1 cellular context compared by ENCODE assay signal in the genomic region with DNA sequence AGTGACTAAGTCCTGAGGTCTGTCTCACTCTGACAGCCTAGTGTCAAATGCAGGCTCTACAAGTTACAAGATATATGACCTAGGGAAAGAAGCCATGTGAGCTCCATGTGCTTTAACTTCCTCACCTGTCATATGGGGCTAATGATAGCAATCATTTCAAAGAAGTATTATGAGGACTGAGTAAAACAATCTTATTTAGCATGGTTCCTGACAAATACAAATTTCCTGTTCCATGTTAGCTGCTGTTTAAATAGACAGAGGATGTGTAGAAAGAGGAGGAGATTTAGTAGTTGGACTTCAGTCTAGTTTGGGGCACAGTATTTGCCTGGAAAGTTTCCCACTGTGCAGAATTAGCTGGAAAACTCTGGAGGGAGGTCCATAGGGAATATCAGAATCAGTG.
TF ChIP-seq lines count a peak whose summit lies in the region.

No MANE protein-coding gene starts in this region.

TF ChIP-seq in HepG2, 621 proteins besides CTCF, POLR2A, EP300 and RAD21 (continued from another document and continues in another):
- TF ChIP-seq FOXC1 (CRISPR knock-in tag; IDR thresholded peaks at IDR 0.05; ENCODE audit: borderline replicate concordance): no peak
- TF ChIP-seq ZFY (CRISPR knock-in tag; IDR thresholded peaks at IDR 0.05): 0 out of 2 replicates have a peak, but pooled peaks have one; percentile 29
- TF ChIP-seq ZFP1 (CRISPR knock-in tag; IDR thresholded peaks at IDR 0.05): no peak; the same call in 1 of the 2 replicates
- TF ChIP-seq ZNF282 (IDR thresholded peaks at IDR 0.05; ENCODE audit: partially characterized antibody): no peak
- peak; percentile 65; the same call in 1 of the 2 replicates for TF ChIP-seq ZNF670 (CRISPR knock-in tag; IDR thresholded peaks at IDR 0.05; ENCODE audit: borderline replicate concordance)
- TF ChIP-seq, protein P1, sequence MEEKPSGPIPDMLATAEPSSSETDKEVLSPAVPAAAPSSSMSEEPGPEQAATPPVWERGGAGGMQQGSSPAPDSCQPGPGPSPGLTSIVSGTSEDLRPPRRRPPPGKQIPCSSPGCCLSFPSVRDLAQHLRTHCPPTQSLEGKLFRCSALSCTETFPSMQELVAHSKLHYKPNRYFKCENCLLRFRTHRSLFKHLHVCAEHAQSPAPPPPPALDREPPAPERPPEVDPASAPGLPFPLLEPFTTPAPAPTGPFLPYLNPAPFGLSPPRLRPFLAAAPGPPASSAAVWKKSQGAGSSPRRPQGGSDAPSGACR (CRISPR knock-in tag; IDR thresholded peaks at IDR 0.05): no peak
- no peak for TF ChIP-seq ZNF451 (CRISPR knock-in tag; IDR thresholded peaks at IDR 0.05)
- TF ChIP-seq ZC3H13 (CRISPR knock-in tag; IDR thresholded peaks at IDR 0.05): no peak
- TF ChIP-seq RNF2 (conservative IDR thresholded peaks at IDR 0.05; ENCODE audit: low read depth): no peak
- TF ChIP-seq, protein P2, sequence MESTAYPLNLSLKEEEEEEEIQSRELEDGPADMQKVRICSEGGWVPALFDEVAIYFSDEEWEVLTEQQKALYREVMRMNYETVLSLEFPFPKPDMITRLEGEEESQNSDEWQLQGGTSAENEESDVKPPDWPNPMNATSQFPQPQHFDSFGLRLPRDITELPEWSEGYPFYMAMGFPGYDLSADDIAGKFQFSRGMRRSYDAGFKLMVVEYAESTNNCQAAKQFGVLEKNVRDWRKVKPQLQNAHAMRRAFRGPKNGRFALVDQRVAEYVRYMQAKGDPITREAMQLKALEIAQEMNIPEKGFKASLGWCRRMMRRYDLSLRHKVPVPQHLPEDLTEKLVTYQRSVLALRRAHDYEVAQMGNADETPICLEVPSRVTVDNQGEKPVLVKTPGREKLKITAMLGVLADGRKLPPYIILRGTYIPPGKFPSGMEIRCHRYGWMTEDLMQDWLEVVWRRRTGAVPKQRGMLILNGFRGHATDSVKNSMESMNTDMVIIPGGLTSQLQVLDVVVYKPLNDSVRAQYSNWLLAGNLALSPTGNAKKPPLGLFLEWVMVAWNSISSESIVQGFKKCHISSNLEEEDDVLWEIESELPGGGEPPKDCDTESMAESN (CRISPR knock-in tag; conservative IDR thresholded peaks at IDR 0.05): peak; percentile 67
- no peak for TF ChIP-seq FOXM1 (CRISPR knock-in tag; IDR thresholded peaks at IDR 0.05)
- no peak for TF ChIP-seq MBNL3 (CRISPR knock-in tag; conservative IDR thresholded peaks at IDR 0.05)
- TF ChIP-seq, protein P3, sequence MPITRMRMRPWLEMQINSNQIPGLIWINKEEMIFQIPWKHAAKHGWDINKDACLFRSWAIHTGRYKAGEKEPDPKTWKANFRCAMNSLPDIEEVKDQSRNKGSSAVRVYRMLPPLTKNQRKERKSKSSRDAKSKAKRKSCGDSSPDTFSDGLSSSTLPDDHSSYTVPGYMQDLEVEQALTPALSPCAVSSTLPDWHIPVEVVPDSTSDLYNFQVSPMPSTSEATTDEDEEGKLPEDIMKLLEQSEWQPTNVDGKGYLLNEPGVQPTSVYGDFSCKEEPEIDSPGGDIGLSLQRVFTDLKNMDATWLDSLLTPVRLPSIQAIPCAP (CRISPR knock-in tag; IDR thresholded peaks at IDR 0.05; ENCODE audit: low read depth): no peak
- no peak for TF ChIP-seq ZBTB38 (CRISPR knock-in tag; IDR thresholded peaks at IDR 0.05)
- no peak for TF ChIP-seq HNRNPH1 (optimal IDR thresholded peaks at IDR 0.05; ENCODE audit: low read depth, low read length)
- TF ChIP-seq ZNF672 (CRISPR knock-in tag; IDR thresholded peaks at IDR 0.05): no peak
- no peak for TF ChIP-seq EZH2 (conservative IDR thresholded peaks at IDR 0.05; ENCODE audit: low read depth, low read length)
- no peak for TF ChIP-seq DNMT1 (CRISPR knock-in tag; IDR thresholded peaks at IDR 0.05)
- TF ChIP-seq ZNF543 (CRISPR knock-in tag; IDR thresholded peaks at IDR 0.05): no peak; the same call in 1 of the 2 replicates
- TF ChIP-seq HOXA3 (CRISPR knock-in tag; IDR thresholded peaks at IDR 0.05): no peak
- TF ChIP-seq, protein P4, sequence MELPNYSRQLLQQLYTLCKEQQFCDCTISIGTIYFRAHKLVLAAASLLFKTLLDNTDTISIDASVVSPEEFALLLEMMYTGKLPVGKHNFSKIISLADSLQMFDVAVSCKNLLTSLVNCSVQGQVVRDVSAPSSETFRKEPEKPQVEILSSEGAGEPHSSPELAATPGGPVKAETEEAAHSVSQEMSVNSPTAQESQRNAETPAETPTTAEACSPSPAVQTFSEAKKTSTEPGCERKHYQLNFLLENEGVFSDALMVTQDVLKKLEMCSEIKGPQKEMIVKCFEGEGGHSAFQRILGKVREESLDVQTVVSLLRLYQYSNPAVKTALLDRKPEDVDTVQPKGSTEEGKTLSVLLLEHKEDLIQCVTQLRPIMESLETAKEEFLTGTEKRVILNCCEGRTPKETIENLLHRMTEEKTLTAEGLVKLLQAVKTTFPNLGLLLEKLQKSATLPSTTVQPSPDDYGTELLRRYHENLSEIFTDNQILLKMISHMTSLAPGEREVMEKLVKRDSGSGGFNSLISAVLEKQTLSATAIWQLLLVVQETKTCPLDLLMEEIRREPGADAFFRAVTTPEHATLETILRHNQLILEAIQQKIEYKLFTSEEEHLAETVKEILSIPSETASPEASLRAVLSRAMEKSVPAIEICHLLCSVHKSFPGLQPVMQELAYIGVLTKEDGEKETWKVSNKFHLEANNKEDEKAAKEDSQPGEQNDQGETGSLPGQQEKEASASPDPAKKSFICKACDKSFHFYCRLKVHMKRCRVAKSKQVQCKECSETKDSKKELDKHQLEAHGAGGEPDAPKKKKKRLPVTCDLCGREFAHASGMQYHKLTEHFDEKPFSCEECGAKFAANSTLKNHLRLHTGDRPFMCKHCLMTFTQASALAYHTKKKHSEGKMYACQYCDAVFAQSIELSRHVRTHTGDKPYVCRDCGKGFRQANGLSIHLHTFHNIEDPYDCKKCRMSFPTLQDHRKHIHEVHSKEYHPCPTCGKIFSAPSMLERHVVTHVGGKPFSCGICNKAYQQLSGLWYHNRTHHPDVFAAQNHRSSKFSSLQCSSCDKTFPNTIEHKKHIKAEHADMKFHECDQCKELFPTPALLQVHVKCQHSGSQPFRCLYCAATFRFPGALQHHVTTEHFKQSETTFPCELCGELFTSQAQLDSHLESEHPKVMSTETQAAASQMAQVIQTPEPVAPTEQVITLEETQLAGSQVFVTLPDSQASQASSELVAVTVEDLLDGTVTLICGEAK (IDR thresholded peaks at IDR 0.05): no peak
- TF ChIP-seq, protein P4 (CRISPR knock-in tag; IDR thresholded peaks at IDR 0.05): no peak
- TF ChIP-seq, protein P5, sequence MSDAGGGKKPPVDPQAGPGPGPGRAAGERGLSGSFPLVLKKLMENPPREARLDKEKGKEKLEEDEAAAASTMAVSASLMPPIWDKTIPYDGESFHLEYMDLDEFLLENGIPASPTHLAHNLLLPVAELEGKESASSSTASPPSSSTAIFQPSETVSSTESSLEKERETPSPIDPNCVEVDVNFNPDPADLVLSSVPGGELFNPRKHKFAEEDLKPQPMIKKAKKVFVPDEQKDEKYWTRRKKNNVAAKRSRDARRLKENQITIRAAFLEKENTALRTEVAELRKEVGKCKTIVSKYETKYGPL (CRISPR knock-in tag; IDR thresholded peaks at IDR 0.05): no peak; the same call in 1 of the 2 replicates
- no peak; the same call in 1 of the 2 replicates for TF ChIP-seq MBD4 (IDR thresholded peaks at IDR 0.05; ENCODE audit: borderline replicate concordance, low read length)
- TF ChIP-seq, protein P6, sequence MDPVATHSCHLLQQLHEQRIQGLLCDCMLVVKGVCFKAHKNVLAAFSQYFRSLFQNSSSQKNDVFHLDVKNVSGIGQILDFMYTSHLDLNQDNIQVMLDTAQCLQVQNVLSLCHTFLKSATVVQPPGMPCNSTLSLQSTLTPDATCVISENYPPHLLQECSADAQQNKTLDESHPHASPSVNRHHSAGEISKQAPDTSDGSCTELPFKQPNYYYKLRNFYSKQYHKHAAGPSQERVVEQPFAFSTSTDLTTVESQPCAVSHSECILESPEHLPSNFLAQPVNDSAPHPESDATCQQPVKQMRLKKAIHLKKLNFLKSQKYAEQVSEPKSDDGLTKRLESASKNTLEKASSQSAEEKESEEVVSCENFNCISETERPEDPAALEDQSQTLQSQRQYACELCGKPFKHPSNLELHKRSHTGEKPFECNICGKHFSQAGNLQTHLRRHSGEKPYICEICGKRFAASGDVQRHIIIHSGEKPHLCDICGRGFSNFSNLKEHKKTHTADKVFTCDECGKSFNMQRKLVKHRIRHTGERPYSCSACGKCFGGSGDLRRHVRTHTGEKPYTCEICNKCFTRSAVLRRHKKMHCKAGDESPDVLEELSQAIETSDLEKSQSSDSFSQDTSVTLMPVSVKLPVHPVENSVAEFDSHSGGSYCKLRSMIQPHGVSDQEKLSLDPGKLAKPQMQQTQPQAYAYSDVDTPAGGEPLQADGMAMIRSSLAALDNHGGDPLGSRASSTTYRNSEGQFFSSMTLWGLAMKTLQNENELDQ (CRISPR knock-in tag; IDR thresholded peaks at IDR 0.05; ENCODE audit: borderline replicate concordance): no peak
- TF ChIP-seq JUNB (CRISPR knock-in tag; IDR thresholded peaks at IDR 0.05; ENCODE audit: borderline replicate concordance): peak; percentile 46; the same call in 1 of the 2 replicates
- TF ChIP-seq, protein P7, sequence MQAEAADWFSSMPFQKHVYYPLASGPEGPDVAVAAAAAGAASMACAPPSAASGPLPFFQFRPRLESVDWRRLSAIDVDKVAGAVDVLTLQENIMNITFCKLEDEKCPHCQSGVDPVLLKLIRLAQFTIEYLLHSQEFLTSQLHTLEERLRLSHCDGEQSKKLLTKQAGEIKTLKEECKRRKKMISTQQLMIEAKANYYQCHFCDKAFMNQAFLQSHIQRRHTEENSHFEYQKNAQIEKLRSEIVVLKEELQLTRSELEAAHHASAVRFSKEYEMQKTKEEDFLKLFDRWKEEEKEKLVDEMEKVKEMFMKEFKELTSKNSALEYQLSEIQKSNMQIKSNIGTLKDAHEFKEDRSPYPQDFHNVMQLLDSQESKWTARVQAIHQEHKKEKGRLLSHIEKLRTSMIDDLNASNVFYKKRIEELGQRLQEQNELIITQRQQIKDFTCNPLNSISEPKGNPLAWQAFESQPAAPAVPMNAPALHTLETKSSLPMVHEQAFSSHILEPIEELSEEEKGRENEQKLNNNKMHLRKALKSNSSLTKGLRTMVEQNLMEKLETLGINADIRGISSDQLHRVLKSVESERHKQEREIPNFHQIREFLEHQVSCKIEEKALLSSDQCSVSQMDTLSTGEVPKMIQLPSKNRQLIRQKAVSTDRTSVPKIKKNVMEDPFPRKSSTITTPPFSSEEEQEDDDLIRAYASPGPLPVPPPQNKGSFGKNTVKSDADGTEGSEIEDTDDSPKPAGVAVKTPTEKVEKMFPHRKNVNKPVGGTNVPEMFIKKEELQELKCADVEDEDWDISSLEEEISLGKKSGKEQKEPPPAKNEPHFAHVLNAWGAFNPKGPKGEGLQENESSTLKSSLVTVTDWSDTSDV (CRISPR knock-in tag; IDR thresholded peaks at IDR 0.05): no peak
- TF ChIP-seq ZNF790 (CRISPR knock-in tag; IDR thresholded peaks at IDR 0.05; ENCODE audit: borderline replicate concordance): no peak
- TF ChIP-seq, protein P8, sequence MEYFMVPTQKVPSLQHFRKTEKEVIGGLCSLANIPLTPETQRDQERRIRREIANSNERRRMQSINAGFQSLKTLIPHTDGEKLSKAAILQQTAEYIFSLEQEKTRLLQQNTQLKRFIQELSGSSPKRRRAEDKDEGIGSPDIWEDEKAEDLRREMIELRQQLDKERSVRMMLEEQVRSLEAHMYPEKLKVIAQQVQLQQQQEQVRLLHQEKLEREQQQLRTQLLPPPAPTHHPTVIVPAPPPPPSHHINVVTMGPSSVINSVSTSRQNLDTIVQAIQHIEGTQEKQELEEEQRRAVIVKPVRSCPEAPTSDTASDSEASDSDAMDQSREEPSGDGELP (IDR thresholded peaks at IDR 0.05; ENCODE audit: borderline replicate concordance, low read depth): peak; percentile 61; the same call in 1 of the 2 replicates
- TF ChIP-seq, protein P9, sequence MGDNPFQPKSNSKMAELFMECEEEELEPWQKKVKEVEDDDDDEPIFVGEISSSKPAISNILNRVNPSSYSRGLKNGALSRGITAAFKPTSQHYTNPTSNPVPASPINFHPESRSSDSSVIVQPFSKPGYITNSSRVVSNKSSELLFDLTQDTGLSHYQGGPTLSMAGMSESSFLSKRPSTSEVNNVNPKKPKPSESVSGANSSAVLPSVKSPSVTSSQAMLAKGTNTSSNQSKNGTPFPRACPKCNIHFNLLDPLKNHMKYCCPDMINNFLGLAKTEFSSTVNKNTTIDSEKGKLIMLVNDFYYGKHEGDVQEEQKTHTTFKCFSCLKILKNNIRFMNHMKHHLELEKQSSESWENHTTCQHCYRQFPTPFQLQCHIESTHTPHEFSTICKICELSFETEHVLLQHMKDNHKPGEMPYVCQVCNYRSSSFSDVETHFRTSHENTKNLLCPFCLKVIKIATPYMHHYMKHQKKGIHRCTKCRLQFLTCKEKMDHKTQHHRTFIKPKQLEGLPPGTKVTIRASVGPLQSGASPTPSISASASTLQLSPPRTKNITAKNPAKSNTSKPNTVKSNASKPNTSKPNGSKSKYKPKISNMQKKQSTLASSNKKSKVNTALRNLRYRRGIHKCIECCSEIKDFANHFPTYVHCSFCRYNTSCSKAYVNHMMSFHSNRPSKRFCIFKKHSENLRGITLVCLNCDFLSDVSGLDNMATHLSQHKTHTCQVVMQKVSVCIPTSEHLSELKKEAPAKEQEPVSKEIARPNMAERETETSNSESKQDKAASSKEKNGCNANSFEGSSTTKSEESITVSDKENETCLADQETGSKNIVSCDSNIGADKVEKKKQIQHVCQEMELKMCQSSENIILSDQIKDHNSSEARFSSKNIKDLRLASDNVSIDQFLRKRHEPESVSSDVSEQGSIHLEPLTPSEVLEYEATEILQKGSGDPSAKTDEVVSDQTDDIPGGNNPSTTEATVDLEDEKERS (CRISPR knock-in tag; IDR thresholded peaks at IDR 0.05): peak; percentile 74; the same call in 1 of the 2 replicates
- peak; percentile 35; the same call in 1 of the 2 replicates for TF ChIP-seq NCOR1 (IDR thresholded peaks at IDR 0.05; ENCODE audit: borderline replicate concordance, low read length)
- peak; percentile 86 for TF ChIP-seq ZNF232 (CRISPR knock-in tag; IDR thresholded peaks at IDR 0.05; ENCODE audit: borderline replicate concordance)
- no peak for TF ChIP-seq RFX5 (IDR thresholded peaks at IDR 0.05; ENCODE audit: low read depth, low read length)
